In the genomic region with DNA sequence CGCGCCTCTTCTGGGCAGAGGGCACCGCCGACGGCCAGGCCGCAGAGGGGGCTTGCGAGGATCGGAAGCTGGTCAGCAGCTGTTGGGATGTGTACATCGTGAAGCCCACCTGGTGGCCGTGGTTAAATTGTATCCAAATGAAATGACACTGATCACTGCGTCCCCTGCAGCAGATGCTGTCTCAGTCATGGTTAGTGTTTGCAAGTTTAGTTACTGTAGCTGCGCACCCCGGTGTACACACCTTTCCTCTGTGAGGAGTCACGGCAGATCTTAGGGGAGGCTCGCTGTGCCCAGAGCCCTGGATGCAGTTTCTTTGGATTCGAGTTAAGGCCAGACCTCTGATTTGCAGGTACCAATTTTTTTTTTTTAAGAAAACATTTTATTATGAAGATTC, we compare ENCODE assay signal across 8 cellular contexts. TPM values are rescaled to one million over a fixed set of nuclear protein-coding genes. Genes with fewer than 3 reads are reported as not detected.
DNase-seq lines count a peak whose midpoint lies in the region; ATAC-seq and TF ChIP-seq lines count a peak whose summit lies in the region.

No MANE protein-coding gene starts in this region.

- peak overlapping the region; percentile 97 for H3K4me2 ChIP-seq in Karpas-422 (ENCODE audit: low read depth, low read length, poor library complexity, severe bottlenecking)

- TF ChIP-seq EP300 in upper lobe of left lung (IDR thresholded peaks at IDR 0.05), result no peak

- peaks cover 22% of the 10 kb centered on the region for H4K20me1 ChIP-seq in Karpas-422 (ENCODE audit: insufficient read depth, low read depth, low read length)

- ATAC-seq in stimulated activated naive CD8-positive, alpha-beta T cell treated with anti-CD3 and anti-CD28 coated beads, Interleukin-15, Interleukin-2, amounts not matched to agents 100 U/mL and 50 U/mL, for 24 hours, result no peak
- ATAC-seq in right lobe of liver (peak in 2 of 4 donors; percentile 3 to 5), upper lobe of left lung (ENCODE audit: low FRiP score in 2 of 2) (peak in 1 of 2 donors; percentile 2)

- no peaks in the 10 kb centered on the region for H3K27me3 Mint-ChIP-seq in stimulated activated naive CD8-positive, alpha-beta T cell treated with anti-CD3 and anti-CD28 coated beads, Interleukin-15, Interleukin-2, amounts not matched to agents 100 ng/mL and 50 ng/mL, for 24 hours

- no peak for TF ChIP-seq POLR2A in breast epithelium (IDR thresholded peaks at IDR 0.05)
- no peak for TF ChIP-seq POLR2A in right lobe of liver (IDR thresholded peaks at IDR 0.05)
- TF ChIP-seq POLR2A in upper lobe of left lung (IDR thresholded peaks at IDR 0.05), result no peak

- H3K27ac Mint-ChIP-seq in stimulated activated naive CD8-positive, alpha-beta T cell treated with anti-CD3 and anti-CD28 coated beads, Interleukin-15, Interleukin-2, amounts not matched to agents 100 ng/mL and 50 ng/mL, for 24 hours, result peak overlapping the region; percentile 79

- H2AFZ ChIP-seq in Karpas-422 (ENCODE audit: low read length), result peak overlapping the region; percentile 86; the same call in 1 of the 2 replicates

- 0% methylated on average over 4 of the region's 16 CpGs for WGBS in right lobe of liver (ENCODE audit: insufficient coverage, low coverage, low lambda C conversion rate, missing lambda C conversion rate)
- 5 to 9% methylated on average over 6 to 11 of the region's 16 CpGs for whole genome bisulfite sequencing in upper lobe of left lung, 2 donors

- peaks cover 50% of the 10 kb centered on the region for H3K4me1 Mint-ChIP-seq in stimulated activated naive CD8-positive, alpha-beta T cell treated with anti-CD3 and anti-CD28 coated beads, Interleukin-15, Interleukin-2, amounts not matched to agents 100 ng/mL and 50 ng/mL, for 24 hours (ENCODE audit: low read depth)

- H3K9me2 ChIP-seq in Karpas-422 (replicated peaks; ENCODE audit: insufficient read depth, low read length), result no peaks in the 10 kb centered on the region

- no peak for DNase-seq in stimulated activated naive CD8-positive, alpha-beta T cell treated with anti-CD3 and anti-CD28 coated beads, Interleukin-15, Interleukin-2, amounts not matched to agents 100 U/mL and 50 U/mL, for 24 hours
- DNase-seq in Karpas-422, result peak; percentile 60
- no peak for DNase-seq in breast epithelium (ENCODE audit: low spot score in 2 of 2)
- DNase-seq in right lobe of liver, result no peak
- no peak for DNase-seq in upper lobe of left lung
- DNase-seq in NCI-H1048 (lab: John Stamatoyannopoulos, UW), result no peak
- DNase-seq in globus pallidus (ENCODE audit: low spot score), result no peak

- TF ChIP-seq CTCF in breast epithelium (IDR thresholded peaks at IDR 0.05) (no peak), right lobe of liver (IDR thresholded peaks at IDR 0.05) (no peak), upper lobe of left lung (IDR thresholded peaks at IDR 0.05) (no peak)

- H3K27ac ChIP-seq in Karpas-422 (ENCODE audit: low read length) (peak overlapping the region; percentile 24; the same call in 1 of the 2 replicates), breast epithelium (peak overlapping the region; percentile 80 to 84), right lobe of liver (peak overlapping the region; percentile 8 to 60 (median 52)), upper lobe of left lung (peak overlapping the region; percentile 69 to 82 (median 80))

- H3K36me3 ChIP-seq in Karpas-422 (ENCODE audit: insufficient read depth, low read length) (peaks cover 13% of the 10 kb centered on the region), breast epithelium (no peaks in the 10 kb centered on the region), right lobe of liver (peaks cover 0 to 4% (median 0%) of the 10 kb centered on the region in 4 donors), upper lobe of left lung (peaks cover 0 to 6% (median 0%) of the 10 kb centered on the region in 4 donors)

- H3K9me3 ChIP-seq in Karpas-422 (ENCODE audit: low read length) (no peaks in the 10 kb centered on the region), breast epithelium (no peaks in the 10 kb centered on the region), right lobe of liver (no peaks in the 10 kb centered on the region), upper lobe of left lung (no peaks in the 10 kb centered on the region)

- H3K36me3 Mint-ChIP-seq in stimulated activated naive CD8-positive, alpha-beta T cell treated with anti-CD3 and anti-CD28 coated beads, Interleukin-15, Interleukin-2, amounts not matched to agents 100 ng/mL and 50 ng/mL, for 24 hours (ENCODE audit: low read depth), result peaks cover 35% of the 10 kb centered on the region

- H3K27me3 ChIP-seq in Karpas-422 (ENCODE audit: low read length) (no peaks in the 10 kb centered on the region), breast epithelium (no peaks in the 10 kb centered on the region), right lobe of liver (no peaks in the 10 kb centered on the region), upper lobe of left lung (no peaks in the 10 kb centered on the region)

- peaks cover 33% of the 10 kb centered on the region for H3K4me1 ChIP-seq in Karpas-422 (ENCODE audit: low read length)
- peaks cover 0 to 14% of the 10 kb centered on the region in 2 donors for H3K4me1 ChIP-seq in breast epithelium
- peaks cover 0 to 23% (median 11%) of the 10 kb centered on the region in 4 donors for H3K4me1 ChIP-seq in right lobe of liver
- H3K4me1 ChIP-seq in upper lobe of left lung, result peaks cover 25 to 63% (median 46%) of the 10 kb centered on the region in 4 donors

- peak overlapping the region; percentile 100 for H3K4me3 ChIP-seq in Karpas-422 (ENCODE audit: low read length)
- H3K4me3 ChIP-seq in breast epithelium, result peak overlapping the region; percentile 92 to 99 (median 97)
- peak overlapping the region; percentile 84 to 99 (median 91) for H3K4me3 ChIP-seq in right lobe of liver
- H3K4me3 ChIP-seq in upper lobe of left lung, result peak overlapping the region; percentile 78 to 100 (median 86)

- peaks cover 56% of the 10 kb centered on the region for H3K79me2 ChIP-seq in Karpas-422 (ENCODE audit: low read length)

- no peaks in the 10 kb centered on the region for H3K9me3 Mint-ChIP-seq in stimulated activated naive CD8-positive, alpha-beta T cell treated with anti-CD3 and anti-CD28 coated beads, Interleukin-15, Interleukin-2, amounts not matched to agents 100 ng/mL and 50 ng/mL, for 24 hours

- H3K9ac ChIP-seq in Karpas-422 (ENCODE audit: low read length), result peak overlapping the region; percentile 96

- intact Hi-C loops in breast epithelium (cut with DNase I; ENCODE audit: low total_unique reads), result no loop called here
- intact Hi-C loops in right lobe of liver (cut with DNase I), result no loop called here

- peak overlapping the region; percentile 93 for H3K4me3 Mint-ChIP-seq in stimulated activated naive CD8-positive, alpha-beta T cell treated with anti-CD3 and anti-CD28 coated beads, Interleukin-15, Interleukin-2, amounts not matched to agents 100 ng/mL and 50 ng/mL, for 24 hours

RNA-seq across cellular contexts. Expression of gene NAA20, which starts 0.7 kb away (rescaled TPM):
- total RNA-seq in Karpas-422 (2014; rRNA removed; shearing (Covaris generic); ENCODE audit: low replicate concordance), result 32.8 and 39.0 TPM in 2 replicates
- total RNA-seq in breast epithelium (10 to 100 TPM; 32.6 to 47.2 (median 44.5) TPM), right lobe of liver (10 to 100 TPM; 34.0 to 48.0 (median 41.7) TPM), upper lobe of left lung (10 to 100 TPM; 17.8 to 56.5 (median 49.4) TPM)

RNA-seq across cellular contexts. Expression of gene CRNKL1, which starts 34.4 kb away (rescaled TPM):
- 17.6 and 18.4 TPM in 2 replicates for total RNA-seq in Karpas-422 (2014; rRNA removed; shearing (Covaris generic); ENCODE audit: low replicate concordance)
- total RNA-seq in breast epithelium (10 to 100 TPM; 18.9 to 41.6 (median 24.6) TPM), right lobe of liver (10 to 100 TPM in 1 of 6 experiments, 1 to 10 TPM in 5; 5.5 to 13.2 (median 7.2) TPM), upper lobe of left lung (10 to 100 TPM; 13.5 to 44.0 (median 18.4) TPM)

RNA-seq across cellular contexts. Expression of gene CFAP61, which starts 34.5 kb away (rescaled TPM):
- total RNA-seq in Karpas-422 (2014; rRNA removed; shearing (Covaris generic); ENCODE audit: low replicate concordance), result 0.19 TPM in 1 of 2 replicates, not detected in the other
- total RNA-seq in breast epithelium (1 to 10 TPM in 1 of 3 donors, under 1 TPM in 2; 0.33 to 2.4 (median 0.59) TPM), right lobe of liver (not detected), upper lobe of left lung (10 to 100 TPM in 2 of 6 donors, 1 to 10 TPM in 3, under 1 TPM in 1; 0.37 to 14.3 (median 6.1) TPM)

Comparison
In these comparisons a context has a peak if more than half of its experiments do, and no peak if none do; other contexts are left out.
1. H3K27ac ChIP-seq: peak in every context shown above with its lines; median percentile 82 in breast epithelium; 80 in upper lobe of left lung; 52 in right lobe of liver; 24 in Karpas-422.